Comparison of ENCODE assay signal across 17 cellular contexts in the genomic region with DNA sequence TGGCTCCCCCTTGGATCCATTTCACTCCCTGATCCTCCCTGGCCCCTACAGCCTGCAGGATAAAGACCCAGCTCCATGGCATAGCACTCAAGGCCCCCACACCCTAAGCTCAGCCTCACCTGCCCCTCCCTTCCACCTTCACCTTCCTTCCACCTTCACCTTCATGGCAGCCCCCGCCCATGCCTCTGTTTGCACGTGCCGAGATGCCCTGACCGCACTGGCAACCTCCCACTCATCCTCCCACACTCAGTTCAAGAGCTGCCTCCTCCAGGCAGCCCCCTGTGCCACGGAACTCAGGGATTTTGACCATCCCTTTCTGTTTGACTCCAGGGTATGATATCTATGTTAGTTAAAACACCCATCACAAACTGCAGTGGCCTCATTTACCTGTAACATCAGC.
DNase-seq lines count a peak whose midpoint lies in the region; ATAC-seq and TF ChIP-seq lines count a peak whose summit lies in the region.
"Had no signal": no experiment of that assay in that cellular context is flagged by ENCODE, and none has a peak within 500 bp of the region (broad histone marks: within the 10 kb centered on the region; RNA-seq: fewer than 3 reads in every experiment).

No MANE protein-coding gene starts in this region.

- H3K36me3 Mint-ChIP-seq in activated naive CD4-positive, alpha-beta T cell treated with anti-CD3 and anti-CD28 coated beads, Interleukin-2, amount 50 U/mL, for 72 hours = peaks cover 11 to 15% of the 10 kb centered on the region in 2 donors
- peaks cover 65% of the 10 kb centered on the region for H3K36me3 Mint-ChIP-seq in T-cell
- peaks cover 86% of the 10 kb centered on the region for H3K36me3 Mint-ChIP-seq in effector memory CD8-positive, alpha-beta T cell (ENCODE audit: insufficient read depth)
- H3K36me3 Mint-ChIP-seq in type B pancreatic cell = peaks cover 32% of the 10 kb centered on the region

- POLR2A ChIA-PET in T-cell (lab: Charles Lee) = no interaction called here

- TF ChIP-seq CTCF in type B pancreatic cell (conservative IDR thresholded peaks at IDR 0.05) = no peak

- H3K9me3 Mint-ChIP-seq in activated naive CD4-positive, alpha-beta T cell treated with anti-CD3 and anti-CD28 coated beads, Interleukin-2, amount 50 U/mL, for 72 hours = no peaks in the 10 kb centered on the region
- H3K9me3 Mint-ChIP-seq in T-cell (no peaks in the 10 kb centered on the region), type B pancreatic cell (no peaks in the 10 kb centered on the region)
- no peaks in the 10 kb centered on the region for H3K9me3 Mint-ChIP-seq in effector memory CD8-positive, alpha-beta T cell

- DNase-seq in activated naive CD4-positive, alpha-beta T cell treated with anti-CD3 and anti-CD28 coated beads, Interleukin-2, amount 50 U/mL, for 72 hours (ENCODE audit: low spot score in 2 of 2) = no peak
- no peak for DNase-seq in activated naive CD4-positive, alpha-beta T cell (lab: John Stamatoyannopoulos, UW)
- DNase-seq in T-cell = no peak
- DNase-seq in effector memory CD8-positive, alpha-beta T cell = no peak
- DNase-seq in type B pancreatic cell (ENCODE audit: extremely low spot score, unreplicated experiment) = peak; percentile 34
- DNase-seq in activated CD8-positive, alpha-beta memory T cell treated with anti-CD3 and anti-CD28 coated beads, Interleukin-2, amount 50 U/mL, for 4 hours = no peak
- DNase-seq: DND-41, NCI-H1417 treated with DMSO at 0.1 percent for 48 hours, NCI-H1930, NCI-H446, NCI-H69, SHP77 had no signal

- H3K4me3 Mint-ChIP-seq in T-cell (no peak overlapping the region), type B pancreatic cell (no peak overlapping the region)
- no peak overlapping the region for H3K4me3 Mint-ChIP-seq in effector memory CD8-positive, alpha-beta T cell
- H3K4me3 Mint-ChIP-seq: B cell had no signal

- ATAC-seq in activated naive CD4-positive, alpha-beta T cell treated with anti-CD3 and anti-CD28 coated beads, Interleukin-2, amount 50 U/mL, for 72 hours = no peak
- ATAC-seq in T-cell (replicated peaks in 1 of 4) (no peak), HG02763 (IDR thresholded peaks at IDR 0.05; ENCODE audit: unreplicated experiment) (no peak)
- no peak for ATAC-seq in effector memory CD8-positive, alpha-beta T cell (replicated peaks)
- ATAC-seq: GM12878, HCT116, K562 had no signal

- H3K4me1 Mint-ChIP-seq in T-cell (peaks cover 3 to 14% (median 8%) of the 10 kb centered on the region in 3 donors), type B pancreatic cell (ENCODE audit: unreplicated experiment) (no peaks in the 10 kb centered on the region)
- H3K4me1 Mint-ChIP-seq in effector memory CD8-positive, alpha-beta T cell (ENCODE audit: low read depth in 2 of 2) = peaks cover 26 to 28% of the 10 kb centered on the region in 2 donors

- CTCF ChIA-PET in T-cell (lab: Charles Lee) = no interaction called here

- H3K27me3 Mint-ChIP-seq in T-cell (no peaks in the 10 kb centered on the region), type B pancreatic cell (no peaks in the 10 kb centered on the region)
- H3K27me3 Mint-ChIP-seq in effector memory CD8-positive, alpha-beta T cell = no peaks in the 10 kb centered on the region
- H3K27me3 Mint-ChIP-seq: B cell had no signal

- peak overlapping the region; percentile 67 to 74 for H3K27ac Mint-ChIP-seq in activated naive CD4-positive, alpha-beta T cell treated with anti-CD3 and anti-CD28 coated beads, Interleukin-2, amount 50 U/mL, for 72 hours
- H3K27ac Mint-ChIP-seq in T-cell (peak overlapping the region; percentile 8 to 16), type B pancreatic cell (no peak overlapping the region)
- H3K27ac Mint-ChIP-seq in effector memory CD8-positive, alpha-beta T cell = peak overlapping the region; percentile 58 to 83
